Comparison of ENCODE assay signal across 12 cellular contexts in the genomic region with DNA sequence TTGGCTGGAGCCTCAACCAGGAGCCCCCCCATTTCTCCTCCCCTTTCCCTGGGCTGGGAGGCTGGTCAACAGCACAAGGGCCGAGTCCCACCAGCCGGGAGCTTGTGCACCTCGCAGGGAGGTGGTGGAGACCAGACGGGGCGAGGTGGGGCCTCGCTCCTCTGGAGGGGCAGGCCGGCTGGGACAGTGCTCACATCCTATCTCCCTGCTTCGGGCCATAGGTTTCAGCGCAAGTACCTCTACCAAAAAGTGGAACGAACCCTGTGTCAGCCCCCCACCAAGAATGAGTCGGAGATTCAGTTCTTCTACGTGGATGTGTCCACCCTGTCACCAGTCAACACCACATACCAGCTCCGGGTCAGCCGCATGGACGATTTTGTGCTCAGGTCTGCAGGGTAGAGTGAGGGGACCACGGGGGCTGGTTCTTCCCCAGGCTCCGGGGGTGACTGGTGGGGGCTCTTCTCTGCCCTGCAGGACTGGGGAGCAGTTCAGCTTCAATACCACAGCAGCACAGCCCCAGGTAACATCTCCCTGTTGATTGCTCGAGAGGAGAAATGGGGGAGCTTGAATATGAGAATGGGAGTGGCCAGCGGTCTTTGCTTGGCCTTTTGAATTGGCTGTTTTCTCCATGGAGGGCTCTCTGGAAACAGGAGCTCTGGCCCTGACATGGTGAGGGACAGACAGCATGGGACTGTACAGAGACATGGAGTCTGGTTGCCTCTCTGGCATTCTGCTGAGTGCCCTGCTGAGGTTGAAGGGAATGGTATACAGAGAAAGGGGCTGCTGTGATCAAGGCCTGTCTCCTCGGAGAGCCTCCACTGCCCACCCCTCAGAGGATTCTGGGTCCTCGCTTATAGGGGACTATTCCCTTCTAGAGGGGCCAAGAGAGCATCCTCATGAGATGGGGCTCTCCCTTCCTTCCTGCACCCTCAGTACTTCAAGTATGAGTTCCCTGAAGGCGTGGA. TPM values are rescaled to one million over a fixed set of nuclear protein-coding genes. Genes with fewer than 3 reads are reported as not detected.
DNase-seq lines count a peak whose midpoint lies in the region; ATAC-seq and TF ChIP-seq lines count a peak whose summit lies in the region.
"Had no signal": no experiment of that assay in that cellular context is flagged by ENCODE, and none has a peak within 500 bp of the region (broad histone marks: within the 10 kb centered on the region; RNA-seq: fewer than 3 reads in every experiment).

No MANE protein-coding gene starts in this region.

- H3K27me3 Mint-ChIP-seq in CD4-positive, CD25-positive, alpha-beta regulatory T cell, result no peaks in the 10 kb centered on the region
- no peaks in the 10 kb centered on the region for H3K27me3 Mint-ChIP-seq in HFFc6 (ENCODE audit: insufficient read depth)
- H3K27me3 Mint-ChIP-seq in dendritic cell treated with granulocyte-macrophage colony-stimulating factor and Interleukin-4, amounts not matched to agents 40 ng/mL and 50 ng/mL, for 4 days, result no peaks in the 10 kb centered on the region
- H3K27me3 Mint-ChIP-seq: activated naive CD4-positive, alpha-beta T cell treated with anti-CD3 and anti-CD28 coated beads, Interleukin-2, amount 50 U/mL, for 24 hours had no signal

- 93 to 100% methylated on average over 3 to 12 of the region's 22 CpGs for WGBS in esophagus squamous epithelium, 2 donors

- no peaks in the 10 kb centered on the region for H3K9me3 Mint-ChIP-seq in CD4-positive, CD25-positive, alpha-beta regulatory T cell
- no peaks in the 10 kb centered on the region for H3K9me3 Mint-ChIP-seq in HFFc6
- no peaks in the 10 kb centered on the region for H3K9me3 Mint-ChIP-seq in dendritic cell treated with granulocyte-macrophage colony-stimulating factor and Interleukin-4, amounts not matched to agents 40 ng/mL and 50 ng/mL, for 4 days
- H3K9me3 Mint-ChIP-seq: activated naive CD4-positive, alpha-beta T cell treated with anti-CD3 and anti-CD28 coated beads, Interleukin-2, amount 50 U/mL, for 24 hours; immature natural killer cell; T-helper 1 cell treated with Interleukin-12 subunit alpha and Interleukin-12 subunit beta and Interleukin-4 antibody, amounts not matched to agents 30 μg/mL and 1 μg/mL, for 36 hours had no signal

- H3K36me3 ChIP-seq in CD4-positive, CD25-positive, alpha-beta regulatory T cell (ENCODE audit: control insufficient read depth, insufficient read depth, low read length), result peaks cover 10% of the 10 kb centered on the region
- no peaks in the 10 kb centered on the region for H3K36me3 ChIP-seq in uterus
- peaks cover 0 to 52% (median 6%) of the 10 kb centered on the region in 3 donors for H3K36me3 ChIP-seq in esophagus squamous epithelium

- H3K36me3 Mint-ChIP-seq in CD4-positive, CD25-positive, alpha-beta regulatory T cell, result peaks cover 9% of the 10 kb centered on the region
- H3K36me3 Mint-ChIP-seq in HFFc6 (ENCODE audit: low read depth), result peaks cover 5% of the 10 kb centered on the region; the same call in 1 of the 2 replicates
- peaks cover 75% of the 10 kb centered on the region for H3K36me3 Mint-ChIP-seq in dendritic cell treated with granulocyte-macrophage colony-stimulating factor and Interleukin-4, amounts not matched to agents 40 ng/mL and 50 ng/mL, for 4 days (ENCODE audit: low read depth)
- H3K36me3 Mint-ChIP-seq: activated naive CD4-positive, alpha-beta T cell treated with anti-CD3 and anti-CD28 coated beads, Interleukin-2, amount 50 U/mL, for 24 hours had no signal

- no peak for ATAC-seq in CD4-positive, CD25-positive, alpha-beta regulatory T cell (ENCODE audit: low read depth in 2 of 2)
- no peak for ATAC-seq in sciatic nerve
- ATAC-seq in SK-N-SH treated with all-trans-retinoic acid at 6 μM for 48 hours, result no peak

- intact Hi-C loops in dendritic cell treated with granulocyte-macrophage colony-stimulating factor and Interleukin-4, amounts not matched to agents 40 ng/mL and 50 ng/mL, for 4 days (cut with micrococcal nuclease), result loop anchor here (1.0 to 5.0 kb wide), 3 partner anchors 7 to 44 kb away; no protein-coding TSS in a partner anchor
- intact Hi-C loops in sciatic nerve (cut with DNase I), result no loop called here
- intact Hi-C loops in uterus (cut with DNase I; ENCODE audit: low total_unique reads), result loop anchor here (5.0 kb wide), 1 partner anchor 45 kb away; no protein-coding TSS in a partner anchor
- intact Hi-C loops in esophagus squamous epithelium (cut with DNase I), result loop anchor here (5.0 kb wide), 1 partner anchor 45 kb away; no protein-coding TSS in a partner anchor

- peak overlapping the region; percentile 48 to 97 (median 84) for H3K27ac Mint-ChIP-seq in CD4-positive, CD25-positive, alpha-beta regulatory T cell
- no peak overlapping the region for H3K27ac Mint-ChIP-seq in HFFc6
- H3K27ac Mint-ChIP-seq in dendritic cell treated with granulocyte-macrophage colony-stimulating factor and Interleukin-4, amounts not matched to agents 40 ng/mL and 50 ng/mL, for 4 days, result peak overlapping the region; percentile 94
- H3K27ac Mint-ChIP-seq: activated naive CD4-positive, alpha-beta T cell treated with anti-CD3 and anti-CD28 coated beads, Interleukin-2, amount 50 U/mL, for 24 hours had no signal

- TF ChIP-seq CTCF in HFFc6 (IDR thresholded peaks at IDR 0.05) (peak; percentile 6; the same call in 1 of the 2 replicates), uterus (IDR thresholded peaks at IDR 0.05) (no peak), esophagus squamous epithelium (IDR thresholded peaks at IDR 0.05) (no peak)

- H3K27me3 ChIP-seq in CD4-positive, CD25-positive, alpha-beta regulatory T cell (ENCODE audit: control insufficient read depth, insufficient read depth, low read length), result no peaks in the 10 kb centered on the region
- H3K27me3 ChIP-seq in uterus (no peaks in the 10 kb centered on the region), esophagus squamous epithelium (no peaks in the 10 kb centered on the region)

- no peak for DNase-seq in CD4-positive, CD25-positive, alpha-beta regulatory T cell
- no peak for DNase-seq in HFFc6
- peak; percentile 55 for DNase-seq in sciatic nerve (ENCODE audit: low spot score)
- DNase-seq in uterus, result no peak
- DNase-seq in esophagus squamous epithelium (lab: John Stamatoyannopoulos, UW), result no peak
- no peak for DNase-seq in NCI-H1092 (lab: John Stamatoyannopoulos, UW)
- DNase-seq: NCI-H1048 had no signal

- peak overlapping the region in 1 of 4 donors; percentile 98 for H3K4me3 Mint-ChIP-seq in CD4-positive, CD25-positive, alpha-beta regulatory T cell
- H3K4me3 Mint-ChIP-seq in HFFc6, result no peak overlapping the region
- no peak overlapping the region for H3K4me3 Mint-ChIP-seq in dendritic cell treated with granulocyte-macrophage colony-stimulating factor and Interleukin-4, amounts not matched to agents 40 ng/mL and 50 ng/mL, for 4 days

- peaks cover 27% of the 10 kb centered on the region for H3K4me1 ChIP-seq in CD4-positive, CD25-positive, alpha-beta regulatory T cell (ENCODE audit: control insufficient read depth, insufficient read depth, low read length, poor library complexity, severe bottlenecking)
- H3K4me1 ChIP-seq in uterus (peaks cover 5 to 10% of the 10 kb centered on the region in 2 donors), esophagus squamous epithelium (peaks cover 16 to 55% (median 30%) of the 10 kb centered on the region in 3 donors)

- no peak overlapping the region for H3K27ac ChIP-seq in CD4-positive, CD25-positive, alpha-beta regulatory T cell (ENCODE audit: insufficient read depth, low read length, poor library complexity, severe bottlenecking)
- peak overlapping the region in 1 of 2 donors; percentile 42 for H3K27ac ChIP-seq in uterus
- H3K27ac ChIP-seq in esophagus squamous epithelium, result no peak overlapping the region

- H3K4me3 ChIP-seq in CD4-positive, CD25-positive, alpha-beta regulatory T cell (ENCODE audit: low read depth, low read length), result no peak overlapping the region
- H3K4me3 ChIP-seq in uterus (no peak overlapping the region), esophagus squamous epithelium (no peak overlapping the region)

- H3K9me3 ChIP-seq in CD4-positive, CD25-positive, alpha-beta regulatory T cell (ENCODE audit: control insufficient read depth in 2 of 2, low read length in 2 of 2), result no peaks in the 10 kb centered on the region
- H3K9me3 ChIP-seq in uterus, result no peaks in the 10 kb centered on the region
- H3K9me3 ChIP-seq in esophagus squamous epithelium, result no peaks in the 10 kb centered on the region

- TF ChIP-seq POLR2A in uterus (IDR thresholded peaks at IDR 0.05) (no peak), esophagus squamous epithelium (IDR thresholded peaks at IDR 0.05) (no peak)

- H3K4me1 Mint-ChIP-seq in CD4-positive, CD25-positive, alpha-beta regulatory T cell, result peaks cover 13 to 39% (median 27%) of the 10 kb centered on the region in 4 donors
- H3K4me1 Mint-ChIP-seq in HFFc6 (ENCODE audit: low read depth), result peaks cover 31% of the 10 kb centered on the region
- peaks cover 60% of the 10 kb centered on the region for H3K4me1 Mint-ChIP-seq in dendritic cell treated with granulocyte-macrophage colony-stimulating factor and Interleukin-4, amounts not matched to agents 40 ng/mL and 50 ng/mL, for 4 days (ENCODE audit: low read depth)

RNA-seq across cellular contexts. Expression of a gene that starts 3.3 kb away (rescaled TPM):
- 129 TPM for total RNA-seq in CD4-positive, CD25-positive, alpha-beta regulatory T cell
- polyA plus RNA-seq in CD4-positive, CD25-positive, alpha-beta regulatory T cell, result 1 to 10 TPM; 2.5 to 5.9 (median 4.6) TPM
- 10 to 100 TPM; 33.9 to 53.9 (median 37.7) TPM for total RNA-seq in HFFc6 (2021; fragmentation: NEBNext Ultra II Directional; extraction: Animal tissue kit (Norgen Biotek cat#: 25700))
- total RNA-seq in sciatic nerve (94.4 TPM), uterus (10 to 100 TPM in 3 of 4 donors, 1 to 10 TPM in 1; 6.4 to 91.3 (median 28.7) TPM), esophagus squamous epithelium (10 to 100 TPM in 2 of 4 donors, 1 to 10 TPM in 2; 6.9 to 20.0 (median 9.4) TPM)

RNA-seq across cellular contexts. Expression of a gene that starts 17.3 kb away (rescaled TPM):
- total RNA-seq in CD4-positive, CD25-positive, alpha-beta regulatory T cell, result 11.7 TPM
- polyA plus RNA-seq in CD4-positive, CD25-positive, alpha-beta regulatory T cell, result 1 to 10 TPM in 1 of 4 donors, under 1 TPM in 3; 0.25 to 1.3 (median 0.64) TPM
- total RNA-seq in HFFc6 (2021; fragmentation: NEBNext Ultra II Directional; extraction: Animal tissue kit (Norgen Biotek cat#: 25700)), result 1,000 to 10,000 TPM; 1,668 to 2,517 (median 1,780) TPM
- 1,988 TPM for total RNA-seq in sciatic nerve
- total RNA-seq in uterus, result 1,000 to 10,000 TPM; 1,588 to 9,854 (median 3,936) TPM
- 1,000 to 10,000 TPM in 1 of 4 donors, 100 to 1,000 TPM in 2, 10 to 100 TPM in 1; 64.8 to 1,356 (median 373) TPM for total RNA-seq in esophagus squamous epithelium

RNA-seq across cellular contexts. Expression of a gene that starts 37.8 kb away (rescaled TPM):
- total RNA-seq in CD4-positive, CD25-positive, alpha-beta regulatory T cell, result 43.3 TPM
- 10 to 100 TPM; 15.0 to 24.1 (median 16.9) TPM for polyA plus RNA-seq in CD4-positive, CD25-positive, alpha-beta regulatory T cell
- 100 to 1,000 TPM; 113 to 130 (median 122) TPM for total RNA-seq in HFFc6 (2021; fragmentation: NEBNext Ultra II Directional; extraction: Animal tissue kit (Norgen Biotek cat#: 25700))
- 104 TPM for total RNA-seq in sciatic nerve
- total RNA-seq in uterus, result 100 to 1,000 TPM in 3 of 4 donors, 10 to 100 TPM in 1; 62.8 to 154 (median 128) TPM
- total RNA-seq in esophagus squamous epithelium, result 10 to 100 TPM; 33.2 to 64.0 (median 48.5) TPM

RNA-seq across cellular contexts. Expression of a gene that starts 50.0 kb away (rescaled TPM):
- total RNA-seq in CD4-positive, CD25-positive, alpha-beta regulatory T cell, result 478 TPM
- polyA plus RNA-seq in CD4-positive, CD25-positive, alpha-beta regulatory T cell, result 10 to 100 TPM; 55.0 to 76.1 (median 63.4) TPM
- 10 to 100 TPM; 64.1 to 73.6 (median 68.0) TPM for total RNA-seq in HFFc6 (2021; fragmentation: NEBNext Ultra II Directional; extraction: Animal tissue kit (Norgen Biotek cat#: 25700))
- total RNA-seq in sciatic nerve, result 68.7 TPM
- 10 to 100 TPM; 23.3 to 78.9 (median 35.3) TPM for total RNA-seq in uterus
- 10 to 100 TPM; 28.7 to 53.3 (median 45.0) TPM for total RNA-seq in esophagus squamous epithelium

RNA-seq across cellular contexts. Expression of a gene that starts 50.6 kb away (rescaled TPM):
- total RNA-seq in CD4-positive, CD25-positive, alpha-beta regulatory T cell, result 54.6 TPM
- 10 to 100 TPM; 51.0 to 69.6 (median 55.7) TPM for polyA plus RNA-seq in CD4-positive, CD25-positive, alpha-beta regulatory T cell
- 10 to 100 TPM; 17.7 to 25.6 (median 22.1) TPM for total RNA-seq in HFFc6 (2021; fragmentation: NEBNext Ultra II Directional; extraction: Animal tissue kit (Norgen Biotek cat#: 25700))
- 36.8 TPM for total RNA-seq in sciatic nerve
- 10 to 100 TPM in 2 of 4 donors, 1 to 10 TPM in 2; 4.4 to 38.6 (median 11.4) TPM for total RNA-seq in uterus
- total RNA-seq in esophagus squamous epithelium, result 10 to 100 TPM in 1 of 4 donors, 1 to 10 TPM in 3; 5.0 to 10.5 (median 5.6) TPM
